Comparison of ENCODE assay signal across 2 cellular contexts in genomic region chr9:129498451-129499376, GRCh38.
A peak's percentile ranks its signal among the peaks of the same experiment; 100 is the strongest.
TF ChIP-seq lines count a peak whose summit lies in the region.

No MANE protein-coding gene starts in this region.

TF ChIP-seq in GM12878, 131 proteins besides CTCF, POLR2A, EP300 and RAD21 (continued from another document):
- TF ChIP-seq, protein P1, sequence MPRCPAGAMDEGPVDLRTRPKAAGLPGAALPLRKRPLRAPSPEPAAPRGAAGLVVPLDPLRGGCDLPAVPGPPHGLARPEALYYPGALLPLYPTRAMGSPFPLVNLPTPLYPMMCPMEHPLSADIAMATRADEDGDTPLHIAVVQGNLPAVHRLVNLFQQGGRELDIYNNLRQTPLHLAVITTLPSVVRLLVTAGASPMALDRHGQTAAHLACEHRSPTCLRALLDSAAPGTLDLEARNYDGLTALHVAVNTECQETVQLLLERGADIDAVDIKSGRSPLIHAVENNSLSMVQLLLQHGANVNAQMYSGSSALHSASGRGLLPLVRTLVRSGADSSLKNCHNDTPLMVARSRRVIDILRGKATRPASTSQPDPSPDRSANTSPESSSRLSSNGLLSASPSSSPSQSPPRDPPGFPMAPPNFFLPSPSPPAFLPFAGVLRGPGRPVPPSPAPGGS (IDR thresholded peaks at IDR 0.05; ENCODE audit: borderline replicate concordance, insufficient read depth, low read depth, low read length, poor library complexity, severe bottlenecking) = peak; percentile 75
- TF ChIP-seq SMAD1 (IDR thresholded peaks at IDR 0.05; ENCODE audit: low read depth, partially characterized antibody) (no peak), CEBPZ (IDR thresholded peaks at IDR 0.05; ENCODE audit: low read depth, low read length) (no peak)

TF ChIP-seq in HepG2, 621 proteins besides CTCF, POLR2A, EP300 and RAD21 (continued from another document):
- TF ChIP-seq ZNF879 (CRISPR knock-in tag; IDR thresholded peaks at IDR 0.05) (no peak), IKZF1 (IDR thresholded peaks at IDR 0.05) (0 out of 2 replicates have a peak, but pooled peaks have one; percentile 22), ZSCAN22 (CRISPR knock-in tag; IDR thresholded peaks at IDR 0.05) (no peak), SMC3 (IDR thresholded peaks at IDR 0.05; ENCODE audit: low read length) (no peak), ISX (CRISPR knock-in tag; conservative IDR thresholded peaks at IDR 0.05) (no peak), SMARCE1 (IDR thresholded peaks at IDR 0.05; ENCODE audit: borderline replicate concordance) (no peak), ZNF138 (CRISPR knock-in tag; IDR thresholded peaks at IDR 0.05; ENCODE audit: low read depth) (no peak), NONO (IDR thresholded peaks at IDR 0.05) (no peak), NONO (CRISPR knock-in tag; conservative IDR thresholded peaks at IDR 0.05) (0 out of 2 replicates have a peak, but pooled peaks have one; percentile 18), REPIN1 (CRISPR knock-in tag; IDR thresholded peaks at IDR 0.05; ENCODE audit: borderline replicate concordance, low read depth) (no peak), RARG (CRISPR knock-in tag; IDR thresholded peaks at IDR 0.05; ENCODE audit: low read depth) (no peak), RBFOX2 (IDR thresholded peaks at IDR 0.05; ENCODE audit: low read depth, low read length) (0 out of 2 replicates have a peak, but pooled peaks have one; percentile 13), HMGXB3 (CRISPR knock-in tag; IDR thresholded peaks at IDR 0.05; ENCODE audit: borderline replicate concordance) (no peak), ZNF616 (CRISPR knock-in tag; IDR thresholded peaks at IDR 0.05; ENCODE audit: low read depth) (no peak), SMAD3 (CRISPR knock-in tag; IDR thresholded peaks at IDR 0.05) (no peak), ATF5 (CRISPR knock-in tag; IDR thresholded peaks at IDR 0.05; ENCODE audit: low read depth) (no peak), KDM1A (CRISPR knock-in tag; IDR thresholded peaks at IDR 0.05) (no peak), EED (CRISPR knock-in tag; IDR thresholded peaks at IDR 0.05) (no peak), SALL1 (CRISPR knock-in tag; IDR thresholded peaks at IDR 0.05) (0 out of 2 replicates have a peak, but pooled peaks have one; percentile 15), JUNB (CRISPR knock-in tag; IDR thresholded peaks at IDR 0.05; ENCODE audit: borderline replicate concordance) (0 out of 2 replicates have a peak, but pooled peaks have one; percentile 18)
- TF ChIP-seq, protein P2, sequence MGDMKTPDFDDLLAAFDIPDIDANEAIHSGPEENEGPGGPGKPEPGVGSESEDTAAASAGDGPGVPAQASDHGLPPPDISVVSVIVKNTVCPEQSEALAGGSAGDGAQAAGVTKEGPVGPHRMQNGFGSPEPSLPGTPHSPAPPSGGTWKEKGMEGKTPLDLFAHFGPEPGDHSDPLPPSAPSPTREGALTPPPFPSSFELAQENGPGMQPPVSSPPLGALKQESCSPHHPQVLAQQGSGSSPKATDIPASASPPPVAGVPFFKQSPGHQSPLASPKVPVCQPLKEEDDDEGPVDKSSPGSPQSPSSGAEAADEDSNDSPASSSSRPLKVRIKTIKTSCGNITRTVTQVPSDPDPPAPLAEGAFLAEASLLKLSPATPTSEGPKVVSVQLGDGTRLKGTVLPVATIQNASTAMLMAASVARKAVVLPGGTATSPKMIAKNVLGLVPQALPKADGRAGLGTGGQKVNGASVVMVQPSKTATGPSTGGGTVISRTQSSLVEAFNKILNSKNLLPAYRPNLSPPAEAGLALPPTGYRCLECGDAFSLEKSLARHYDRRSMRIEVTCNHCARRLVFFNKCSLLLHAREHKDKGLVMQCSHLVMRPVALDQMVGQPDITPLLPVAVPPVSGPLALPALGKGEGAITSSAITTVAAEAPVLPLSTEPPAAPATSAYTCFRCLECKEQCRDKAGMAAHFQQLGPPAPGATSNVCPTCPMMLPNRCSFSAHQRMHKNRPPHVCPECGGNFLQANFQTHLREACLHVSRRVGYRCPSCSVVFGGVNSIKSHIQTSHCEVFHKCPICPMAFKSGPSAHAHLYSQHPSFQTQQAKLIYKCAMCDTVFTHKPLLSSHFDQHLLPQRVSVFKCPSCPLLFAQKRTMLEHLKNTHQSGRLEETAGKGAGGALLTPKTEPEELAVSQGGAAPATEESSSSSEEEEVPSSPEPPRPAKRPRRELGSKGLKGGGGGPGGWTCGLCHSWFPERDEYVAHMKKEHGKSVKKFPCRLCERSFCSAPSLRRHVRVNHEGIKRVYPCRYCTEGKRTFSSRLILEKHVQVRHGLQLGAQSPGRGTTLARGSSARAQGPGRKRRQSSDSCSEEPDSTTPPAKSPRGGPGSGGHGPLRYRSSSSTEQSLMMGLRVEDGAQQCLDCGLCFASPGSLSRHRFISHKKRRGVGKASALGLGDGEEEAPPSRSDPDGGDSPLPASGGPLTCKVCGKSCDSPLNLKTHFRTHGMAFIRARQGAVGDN (CRISPR knock-in tag; IDR thresholded peaks at IDR 0.05) = peak; percentile 44; the same call in 1 of the 2 replicates
- TF ChIP-seq, protein P3, sequence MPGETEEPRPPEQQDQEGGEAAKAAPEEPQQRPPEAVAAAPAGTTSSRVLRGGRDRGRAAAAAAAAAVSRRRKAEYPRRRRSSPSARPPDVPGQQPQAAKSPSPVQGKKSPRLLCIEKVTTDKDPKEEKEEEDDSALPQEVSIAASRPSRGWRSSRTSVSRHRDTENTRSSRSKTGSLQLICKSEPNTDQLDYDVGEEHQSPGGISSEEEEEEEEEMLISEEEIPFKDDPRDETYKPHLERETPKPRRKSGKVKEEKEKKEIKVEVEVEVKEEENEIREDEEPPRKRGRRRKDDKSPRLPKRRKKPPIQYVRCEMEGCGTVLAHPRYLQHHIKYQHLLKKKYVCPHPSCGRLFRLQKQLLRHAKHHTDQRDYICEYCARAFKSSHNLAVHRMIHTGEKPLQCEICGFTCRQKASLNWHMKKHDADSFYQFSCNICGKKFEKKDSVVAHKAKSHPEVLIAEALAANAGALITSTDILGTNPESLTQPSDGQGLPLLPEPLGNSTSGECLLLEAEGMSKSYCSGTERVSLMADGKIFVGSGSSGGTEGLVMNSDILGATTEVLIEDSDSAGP (CRISPR knock-in tag; IDR thresholded peaks at IDR 0.05; ENCODE audit: borderline replicate concordance) = 0 out of 2 replicates have a peak, but pooled peaks have one; percentile 20
TF ChIP-seq in HepG2: peak in this region for 9.
